In genomic region chr19:2014731-2015610, GRCh38 we compare ENCODE assay signal across 1 cellular context.
TF ChIP-seq lines count a peak whose summit lies in the region.

No MANE protein-coding gene starts in this region.

TF ChIP-seq in GM23338, 12 proteins besides CTCF, POLR2A, EP300 and RAD21 (continued from another document):
- TF ChIP-seq, protein P1, sequence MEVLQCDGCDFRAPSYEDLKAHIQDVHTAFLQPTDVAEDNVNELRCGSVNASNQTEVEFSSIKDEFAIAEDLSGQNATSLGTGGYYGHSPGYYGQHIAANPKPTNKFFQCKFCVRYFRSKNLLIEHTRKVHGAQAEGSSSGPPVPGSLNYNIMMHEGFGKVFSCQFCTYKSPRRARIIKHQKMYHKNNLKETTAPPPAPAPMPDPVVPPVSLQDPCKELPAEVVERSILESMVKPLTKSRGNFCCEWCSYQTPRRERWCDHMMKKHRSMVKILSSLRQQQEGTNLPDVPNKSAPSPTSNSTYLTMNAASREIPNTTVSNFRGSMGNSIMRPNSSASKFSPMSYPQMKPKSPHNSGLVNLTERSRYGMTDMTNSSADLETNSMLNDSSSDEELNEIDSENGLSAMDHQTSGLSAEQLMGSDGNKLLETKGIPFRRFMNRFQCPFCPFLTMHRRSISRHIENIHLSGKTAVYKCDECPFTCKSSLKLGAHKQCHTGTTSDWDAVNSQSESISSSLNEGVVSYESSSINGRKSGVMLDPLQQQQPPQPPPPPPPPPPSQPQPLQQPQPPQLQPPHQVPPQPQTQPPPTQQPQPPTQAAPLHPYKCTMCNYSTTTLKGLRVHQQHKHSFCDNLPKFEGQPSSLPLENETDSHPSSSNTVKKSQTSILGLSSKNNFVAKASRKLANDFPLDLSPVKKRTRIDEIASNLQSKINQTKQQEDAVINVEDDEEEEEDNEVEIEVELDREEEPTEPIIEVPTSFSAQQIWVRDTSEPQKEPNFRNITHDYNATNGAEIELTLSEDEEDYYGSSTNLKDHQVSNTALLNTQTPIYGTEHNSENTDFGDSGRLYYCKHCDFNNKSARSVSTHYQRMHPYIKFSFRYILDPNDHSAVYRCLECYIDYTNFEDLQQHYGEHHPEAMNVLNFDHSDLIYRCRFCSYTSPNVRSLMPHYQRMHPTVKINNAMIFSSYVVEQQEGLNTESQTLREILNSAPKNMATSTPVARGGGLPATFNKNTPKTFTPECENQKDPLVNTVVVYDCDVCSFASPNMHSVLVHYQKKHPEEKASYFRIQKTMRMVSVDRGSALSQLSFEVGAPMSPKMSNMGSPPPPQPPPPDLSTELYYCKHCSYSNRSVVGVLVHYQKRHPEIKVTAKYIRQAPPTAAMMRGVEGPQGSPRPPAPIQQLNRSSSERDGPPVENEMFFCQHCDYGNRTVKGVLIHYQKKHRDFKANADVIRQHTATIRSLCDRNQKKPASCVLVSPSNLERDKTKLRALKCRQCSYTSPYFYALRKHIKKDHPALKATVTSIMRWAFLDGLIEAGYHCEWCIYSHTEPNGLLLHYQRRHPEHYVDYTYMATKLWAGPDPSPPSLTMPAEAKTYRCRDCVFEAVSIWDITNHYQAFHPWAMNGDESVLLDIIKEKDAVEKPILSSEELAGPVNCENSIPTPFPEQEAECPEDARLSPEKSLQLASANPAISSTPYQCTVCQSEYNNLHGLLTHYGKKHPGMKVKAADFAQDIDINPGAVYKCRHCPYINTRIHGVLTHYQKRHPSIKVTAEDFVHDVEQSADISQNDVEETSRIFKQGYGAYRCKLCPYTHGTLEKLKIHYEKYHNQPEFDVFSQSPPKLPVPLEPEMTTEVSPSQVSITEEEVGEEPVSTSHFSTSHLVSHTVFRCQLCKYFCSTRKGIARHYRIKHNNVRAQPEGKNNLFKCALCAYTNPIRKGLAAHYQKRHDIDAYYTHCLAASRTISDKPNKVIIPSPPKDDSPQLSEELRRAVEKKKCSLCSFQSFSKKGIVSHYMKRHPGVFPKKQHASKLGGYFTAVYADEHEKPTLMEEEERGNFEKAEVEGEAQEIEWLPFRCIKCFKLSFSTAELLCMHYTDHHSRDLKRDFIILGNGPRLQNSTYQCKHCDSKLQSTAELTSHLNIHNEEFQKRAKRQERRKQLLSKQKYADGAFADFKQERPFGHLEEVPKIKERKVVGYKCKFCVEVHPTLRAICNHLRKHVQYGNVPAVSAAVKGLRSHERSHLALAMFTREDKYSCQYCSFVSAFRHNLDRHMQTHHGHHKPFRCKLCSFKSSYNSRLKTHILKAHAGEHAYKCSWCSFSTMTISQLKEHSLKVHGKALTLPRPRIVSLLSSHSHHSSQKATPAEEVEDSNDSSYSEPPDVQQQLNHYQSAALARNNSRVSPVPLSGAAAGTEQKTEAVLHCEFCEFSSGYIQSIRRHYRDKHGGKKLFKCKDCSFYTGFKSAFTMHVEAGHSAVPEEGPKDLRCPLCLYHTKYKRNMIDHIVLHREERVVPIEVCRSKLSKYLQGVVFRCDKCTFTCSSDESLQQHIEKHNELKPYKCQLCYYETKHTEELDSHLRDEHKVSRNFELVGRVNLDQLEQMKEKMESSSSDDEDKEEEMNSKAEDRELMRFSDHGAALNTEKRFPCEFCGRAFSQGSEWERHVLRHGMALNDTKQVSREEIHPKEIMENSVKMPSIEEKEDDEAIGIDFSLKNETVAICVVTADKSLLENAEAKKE (CRISPR knock-in tag; IDR thresholded peaks at IDR 0.05) = no peak
TF ChIP-seq in GM23338: peak in this region for 0.
